Comparison of ENCODE assay signal across 23 cellular contexts in the genomic region with DNA sequence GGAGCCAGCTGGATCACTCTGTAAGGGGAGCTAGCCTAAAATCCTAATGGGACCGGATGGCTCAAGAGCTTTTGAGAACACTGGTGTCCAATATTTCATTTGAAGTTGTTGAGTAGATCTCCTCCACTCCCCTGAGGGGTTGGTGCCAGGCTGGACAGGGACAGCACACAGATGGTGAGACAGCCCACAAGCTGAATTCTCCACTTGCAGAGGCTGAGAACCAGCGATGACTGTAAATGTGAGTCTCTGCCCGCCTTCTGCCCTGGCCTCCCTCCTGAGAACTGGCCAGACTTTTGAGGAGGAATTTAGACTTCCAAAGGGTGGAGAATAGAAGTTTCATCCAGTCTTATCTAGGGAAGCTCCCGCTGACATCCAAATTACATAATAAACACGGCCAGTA.
"Had no signal": no experiment of that assay in that cellular context is flagged by ENCODE, and none has a peak within 500 bp of the region (broad histone marks: within the 10 kb centered on the region; RNA-seq: fewer than 3 reads in every experiment).

No MANE protein-coding gene starts in this region.

- H3K36me3 Mint-ChIP-seq: natural killer cell had no signal

- H3K9me3 ChIP-seq: colonic mucosa, left lung, prostate gland, tibial nerve, upper lobe of right lung had no signal

- H3K4me3 Mint-ChIP-seq: endodermal cell, natural killer cell, neural crest cell had no signal

- H3K4me1 Mint-ChIP-seq: endodermal cell, natural killer cell, neural crest cell had no signal

- H3K9me3 Mint-ChIP-seq: endodermal cell, natural killer cell had no signal

- DNase-seq: caudate nucleus; colonic mucosa; effector CD4-positive, alpha-beta T cell; endodermal cell; erythroblast; foreskin keratinocyte; head of caudate nucleus; islet precursor cell; left lung; mesenchymal stem cell; natural killer cell; nucleus accumbens; retina; stimulated activated CD4-positive, alpha-beta T cell treated with anti-CD3 and anti-CD28 coated beads, Interleukin-2, amount 100 ng/mL, for 48 hours; stimulated activated naive CD4-positive, alpha-beta T cell treated with Interleukin-2 at 50 U/mL for 16 hours; upper lobe of right lung had no signal

- H3K79me2 ChIP-seq: parathyroid adenoma had no signal

- FAIRE-seq: endothelial cell of umbilical vein had no signal

- H3K4me1 ChIP-seq: colonic mucosa, foreskin keratinocyte, left lung, parathyroid adenoma, prostate gland, tibial nerve, upper lobe of right lung had no signal

- H3K4me2 ChIP-seq: smooth muscle cell had no signal

- H2AFZ ChIP-seq: parathyroid adenoma had no signal

- H3K9ac ChIP-seq: parathyroid adenoma had no signal

- H3K27ac Mint-ChIP-seq: endodermal cell, natural killer cell had no signal

- H3K27me3 ChIP-seq: colonic mucosa, foreskin keratinocyte, left lung, tibial nerve, upper lobe of right lung had no signal

- H3K27ac ChIP-seq: colonic mucosa, foreskin keratinocyte, left lung, parathyroid adenoma, prostate gland, tibial nerve, upper lobe of right lung had no signal

- ATAC-seq: foreskin keratinocyte, left lung, upper lobe of right lung had no signal

- H3K4me3 ChIP-seq: colonic mucosa, left lung, lung, prostate gland, smooth muscle cell, tibial nerve, upper lobe of right lung had no signal

- H3K36me3 ChIP-seq: colonic mucosa, left lung, prostate gland, upper lobe of right lung had no signal
